Comparison of ENCODE assay signal across 1 cellular context in genomic region chr6:35452186-35453090, GRCh38.
TF ChIP-seq lines count a peak whose summit lies in the region.

FANCE (plus strand) TSS chr6:35452338; CDS start chr6:35452546, 208 bp downstream.

TF ChIP-seq in HepG2, 621 proteins besides CTCF, POLR2A, EP300 and RAD21 (continued from another document and continues in another):
- TF ChIP-seq RNF219 (CRISPR knock-in tag; IDR thresholded peaks at IDR 0.05), result no peak
- TF ChIP-seq SMYD3 (CRISPR knock-in tag; IDR thresholded peaks at IDR 0.05), result peak; percentile 78; the same call in 1 of the 2 replicates
- TF ChIP-seq HCFC1 (IDR thresholded peaks at IDR 0.05; ENCODE audit: low read depth, low read length), result no peak
- TF ChIP-seq ZNF20 (CRISPR knock-in tag; IDR thresholded peaks at IDR 0.05), result no peak
- no peak for TF ChIP-seq ZNF235 (CRISPR knock-in tag; IDR thresholded peaks at IDR 0.05; ENCODE audit: borderline replicate concordance)
- TF ChIP-seq EZH2 (conservative IDR thresholded peaks at IDR 0.05; ENCODE audit: low read depth, low read length), result no peak
- TF ChIP-seq RARA (CRISPR knock-in tag; IDR thresholded peaks at IDR 0.05), result no peak
- TF ChIP-seq ZNF567 (CRISPR knock-in tag; IDR thresholded peaks at IDR 0.05; ENCODE audit: borderline replicate concordance), result peak; percentile 70; the same call in 1 of the 2 replicates
- peak; percentile 34; the same call in 1 of the 2 replicates for TF ChIP-seq KAT7 (CRISPR knock-in tag; IDR thresholded peaks at IDR 0.05; ENCODE audit: borderline replicate concordance)
- no peak for TF ChIP-seq ZNF121 (CRISPR knock-in tag; IDR thresholded peaks at IDR 0.05)
- TF ChIP-seq KLF16 (CRISPR knock-in tag; IDR thresholded peaks at IDR 0.05), result peak in 1 of 2 experiments; percentile 94; a peak in 2 of 4 replicates
- 0 out of 2 replicates have a peak, but pooled peaks have one; percentile 25 for TF ChIP-seq ZNF205 (CRISPR knock-in tag; IDR thresholded peaks at IDR 0.05)
- TF ChIP-seq SIN3A (IDR thresholded peaks at IDR 0.05; ENCODE audit: borderline replicate concordance, low read depth, low read length), result 0 out of 2 replicates have a peak, but pooled peaks have one; percentile 36
- TF ChIP-seq MAFG (CRISPR knock-in tag; IDR thresholded peaks at IDR 0.05), result no peak
- peak; percentile 33; the same call in 1 of the 2 replicates for TF ChIP-seq ZNF772 (CRISPR knock-in tag; IDR thresholded peaks at IDR 0.05)
- TF ChIP-seq ZNF407 (CRISPR knock-in tag; IDR thresholded peaks at IDR 0.05; ENCODE audit: not compliant biosample characterization), result no peak
- no peak; the same call in 1 of the 2 replicates for TF ChIP-seq NAIF1 (CRISPR knock-in tag; IDR thresholded peaks at IDR 0.05; ENCODE audit: borderline replicate concordance)
- no peak for TF ChIP-seq ZBTB1 (CRISPR knock-in tag; IDR thresholded peaks at IDR 0.05; ENCODE audit: borderline replicate concordance)
- TF ChIP-seq ZFP36L1 (CRISPR knock-in tag; IDR thresholded peaks at IDR 0.05), result peak; percentile 74; the same call in 1 of the 2 replicates
- TF ChIP-seq SOX6 (IDR thresholded peaks at IDR 0.05), result no peak
- peak; percentile 51 for TF ChIP-seq SOX6 (CRISPR knock-in tag; IDR thresholded peaks at IDR 0.05)
- no peak for TF ChIP-seq ZNF784 (CRISPR knock-in tag; IDR thresholded peaks at IDR 0.05; ENCODE audit: borderline replicate concordance)
- TF ChIP-seq ZNF430 (CRISPR knock-in tag; IDR thresholded peaks at IDR 0.05), result no peak
- TF ChIP-seq NBN (conservative IDR thresholded peaks at IDR 0.05), result no peak
- TF ChIP-seq ZNF660 (CRISPR knock-in tag; IDR thresholded peaks at IDR 0.05; ENCODE audit: borderline replicate concordance, low read depth), result no peak
- peak; percentile 72; the same call in 1 of the 2 replicates for TF ChIP-seq GZF1 (CRISPR knock-in tag; IDR thresholded peaks at IDR 0.05)
- no peak for TF ChIP-seq AGO1 (IDR thresholded peaks at IDR 0.05; ENCODE audit: low read depth, low read length, poor library complexity, severe bottlenecking)
- TF ChIP-seq GABPB1 (CRISPR knock-in tag; IDR thresholded peaks at IDR 0.05), result peak; percentile 86
- TF ChIP-seq EHMT2 (IDR thresholded peaks at IDR 0.05; ENCODE audit: borderline replicate concordance, low read depth, low read length), result no peak
- TF ChIP-seq PBX2 (CRISPR knock-in tag; IDR thresholded peaks at IDR 0.05), result no peak
- TF ChIP-seq ZBTB43 (CRISPR knock-in tag; conservative IDR thresholded peaks at IDR 0.05), result no peak; the same call in 1 of the 2 replicates
- TF ChIP-seq SMAD9 (CRISPR knock-in tag; IDR thresholded peaks at IDR 0.05), result no peak
- no peak for TF ChIP-seq ZNF740 (CRISPR knock-in tag; IDR thresholded peaks at IDR 0.05)
- peak; percentile 67 for TF ChIP-seq ZC3H13 (CRISPR knock-in tag; IDR thresholded peaks at IDR 0.05)
- no peak for TF ChIP-seq LRRFIP1 (CRISPR knock-in tag; conservative IDR thresholded peaks at IDR 0.05)
- peak; percentile 24 for TF ChIP-seq ZBTB42 (CRISPR knock-in tag; IDR thresholded peaks at IDR 0.05)
- TF ChIP-seq ZNF691 (CRISPR knock-in tag; IDR thresholded peaks at IDR 0.05; ENCODE audit: borderline replicate concordance, low read depth), result no peak
- peak; percentile 67 for TF ChIP-seq BCL6 (CRISPR knock-in tag; IDR thresholded peaks at IDR 0.05)
- no peak for TF ChIP-seq DZIP1 (CRISPR knock-in tag; IDR thresholded peaks at IDR 0.05)
- TF ChIP-seq ZKSCAN8 (CRISPR knock-in tag; IDR thresholded peaks at IDR 0.05; ENCODE audit: borderline replicate concordance), result peak; percentile 39; the same call in 1 of the 2 replicates
